In genomic region chr3:58584690-58585004, GRCh38 we compare ENCODE assay signal across 9 cellular contexts. TPM values are rescaled to one million over a fixed set of nuclear protein-coding genes. Genes with fewer than 3 reads are reported as not detected.
A peak's percentile ranks its signal among the peaks of the same experiment; 100 is the strongest.
DNase-seq lines count a peak whose midpoint lies in the region; ATAC-seq and TF ChIP-seq lines count a peak whose summit lies in the region.
"Had no signal": no experiment of that assay in that cellular context is flagged by ENCODE, and none has a peak within 500 bp of the region (broad histone marks: within the 10 kb centered on the region; RNA-seq: fewer than 3 reads in every experiment).

No MANE protein-coding gene starts in this region.

- H3K79me1 ChIP-seq in mesendoderm (ENCODE audit: low read length), result no peaks in the 10 kb centered on the region

- H3K18ac ChIP-seq in mesendoderm (ENCODE audit: low read length), result no peak overlapping the region

- H4K8ac ChIP-seq in mesendoderm (ENCODE audit: low read depth, low read length), result no peak overlapping the region

- peaks cover 0 to 37% (median 14%) of the 10 kb centered on the region in 12 donors for H3K4me1 ChIP-seq in heart left ventricle
- H3K4me1 ChIP-seq in mesendoderm (ENCODE audit: control insufficient read depth, low read depth, low read length), result peaks cover 3% of the 10 kb centered on the region
- peaks cover 28% of the 10 kb centered on the region for H3K4me1 ChIP-seq in vagina

- H2BK5ac ChIP-seq in mesendoderm (ENCODE audit: low read length), result no peak overlapping the region

- 33 to 46% (median 42%) methylated on average over 10 of the region's 10 CpGs for WGBS in heart left ventricle, 4 donors
- no CpG with 5 or more reads among the region's 10 CpGs for WGBS in mesendoderm (ENCODE audit: extremely low coverage, insufficient coverage, low lambda C conversion rate)

- no peak overlapping the region for H3K4ac ChIP-seq in mesendoderm (ENCODE audit: low read depth, low read length)

- H4K5ac ChIP-seq in mesendoderm (ENCODE audit: low read length), result no peak overlapping the region

- TF ChIP-seq POLR2A in heart left ventricle (IDR thresholded peaks at IDR 0.05) (no peak), vagina (IDR thresholded peaks at IDR 0.05) (no peak)

- intact Hi-C loops in heart left ventricle (cut with DNase I) (loop anchor here in 7 of 10 donors (1.0 to 5.0 kb wide), 2 partner anchors 7 to 43 kb away; partner anchors contain the start of gene FAM107A (in 1 of the 7)), cardiac septum (cut with DNase I) (loop anchor here (5.0 kb wide), 1 partner anchor 43 kb away; no protein-coding TSS in a partner anchor), vagina (cut with DNase I) (no loop called here)

- peak overlapping the region; percentile 69 to 89 (median 84) for H3K27ac ChIP-seq in heart left ventricle
- H3K27ac ChIP-seq in brain microvascular endothelial cell, result no peak overlapping the region
- no peak overlapping the region for H3K27ac ChIP-seq in mesendoderm (ENCODE audit: low read depth, low read length)
- peak overlapping the region; percentile 83 for H3K27ac ChIP-seq in vagina

- H3K23ac ChIP-seq in mesendoderm (ENCODE audit: low read length), result no peak overlapping the region

- peaks cover 0 to 18% (median 5%) of the 10 kb centered on the region in 9 donors for H3K27me3 ChIP-seq in heart left ventricle
- H3K27me3 ChIP-seq in brain microvascular endothelial cell (replicated peaks), result peaks cover 27% of the 10 kb centered on the region
- H3K27me3 ChIP-seq in mesendoderm (ENCODE audit: insufficient read depth, low read length, poor library complexity), result peaks cover 19% of the 10 kb centered on the region
- no peaks in the 10 kb centered on the region for H3K27me3 ChIP-seq in vagina

- no peaks in the 10 kb centered on the region for H3K79me2 ChIP-seq in mesendoderm (ENCODE audit: control insufficient read depth, insufficient read depth, low read length)

- ATAC-seq in heart left ventricle, result no peak

- in situ Hi-C loops in brain microvascular endothelial cell (cut with HindIII; ENCODE audit: low pct_ligation_motif_present, low sequenced_read_pairs), result no loop called here

- H3K36me3 ChIP-seq in heart left ventricle, result no peaks in the 10 kb centered on the region
- H3K36me3 ChIP-seq in brain microvascular endothelial cell (replicated peaks), result no peaks in the 10 kb centered on the region
- no peaks in the 10 kb centered on the region for H3K36me3 ChIP-seq in mesendoderm (ENCODE audit: control insufficient read depth, insufficient read depth, low read length)
- no peaks in the 10 kb centered on the region for H3K36me3 ChIP-seq in vagina

- peak overlapping the region; percentile 39 for H3K9ac ChIP-seq in mesendoderm (ENCODE audit: low read length)

- DNase-seq in heart left ventricle, result no peak
- no peak for DNase-seq in cardiac septum (ENCODE audit: low spot score)
- no peak for DNase-seq in brain microvascular endothelial cell
- DNase-seq in mesendoderm, result no peak
- no peak for DNase-seq in vagina (ENCODE audit: extremely low spot score in 2 of 2)
- DNase-seq in kidney tubule cell (ENCODE audit: low spot score), result no peak
- DNase-seq in stimulated activated CD8-positive, alpha-beta memory T cell treated with anti-CD3 and anti-CD28 coated beads, Interleukin-4, amount 100 ng/mL, for 48 hours, result no peak
- DNase-seq in GM10266 (ENCODE audit: extremely low spot score), result no peak

- H2BK15ac ChIP-seq in mesendoderm (replicated peaks; ENCODE audit: low read depth), result no peak overlapping the region

- peak overlapping the region; percentile 44 for H3K4me2 ChIP-seq in mesendoderm (ENCODE audit: low read length)

- H3K4me3 ChIP-seq in heart left ventricle (peak overlapping the region; percentile 24 to 68 (median 54)), brain microvascular endothelial cell (ENCODE audit: low read depth, low read length) (peak overlapping the region; percentile 63), mesendoderm (ENCODE audit: low read length) (no peak overlapping the region), vagina (peak overlapping the region; percentile 49 to 58)

- H2BK120ac ChIP-seq in mesendoderm (ENCODE audit: low read depth, low read length), result no peak overlapping the region

- TF ChIP-seq CTCF in heart left ventricle (IDR thresholded peaks at IDR 0.05) (no peak), brain microvascular endothelial cell (IDR thresholded peaks at IDR 0.05; ENCODE audit: low read depth, low read length, missing control alignments) (no peak), vagina (IDR thresholded peaks at IDR 0.05) (no peak), GM10266 (IDR thresholded peaks at IDR 0.05; ENCODE audit: control insufficient read depth, insufficient read depth, low read depth, missing control alignments) (no peak)

- H2AK5ac ChIP-seq in mesendoderm (ENCODE audit: low read length), result no peak overlapping the region

- no peaks in the 10 kb centered on the region for H3K9me3 ChIP-seq in heart left ventricle
- H3K9me3 ChIP-seq in vagina, result no peaks in the 10 kb centered on the region

- no peak overlapping the region for H3K56ac ChIP-seq in mesendoderm (ENCODE audit: low read length)

RNA-seq across cellular contexts. Expression of gene FAM107A, which starts 7.5 kb away (rescaled TPM):
- total RNA-seq in heart left ventricle, result 100 to 1,000 TPM in 3 of 9 donors, 10 to 100 TPM in 6; 24.6 to 144 (median 62.5) TPM
- 10 to 100 TPM; 39.2 to 47.9 TPM for polyA plus RNA-seq in heart left ventricle
- total RNA-seq in cardiac septum, result 29.9 TPM
- polyA plus RNA-seq in mesendoderm (2013, experiment 1 of 2), result 0.63 TPM
- polyA plus RNA-seq in mesendoderm (2013, experiment 2 of 2), result 0.76 TPM
- 88.6 TPM for total RNA-seq in vagina
- total RNA-seq: SK-MEL-5 had no signal

RNA-seq across cellular contexts. Expression of gene ACOX2, which starts 47.7 kb away (rescaled TPM):
- 10 to 100 TPM; 17.6 to 41.9 (median 31.1) TPM for total RNA-seq in heart left ventricle
- polyA plus RNA-seq in heart left ventricle, result 10 to 100 TPM in 1 of 2 donors, 1 to 10 TPM in 1; 6.6 to 38.4 TPM
- 31.2 TPM for total RNA-seq in cardiac septum
- polyA plus RNA-seq in mesendoderm (2013, experiment 1 of 2), result 7.6 TPM
- 8.1 TPM for polyA plus RNA-seq in mesendoderm (2013, experiment 2 of 2)
- 24.8 TPM for total RNA-seq in vagina

Comparison
In these comparisons a context has a peak if more than half of its experiments do, and no peak if none do; other contexts are left out.
1. H3K27ac ChIP-seq: peak in heart left ventricle (12 of 12) and vagina (single experiment); none in brain microvascular endothelial cell (single experiment) and mesendoderm (single experiment).